ENCODE assay signal across 18 cellular contexts in the genomic region with DNA sequence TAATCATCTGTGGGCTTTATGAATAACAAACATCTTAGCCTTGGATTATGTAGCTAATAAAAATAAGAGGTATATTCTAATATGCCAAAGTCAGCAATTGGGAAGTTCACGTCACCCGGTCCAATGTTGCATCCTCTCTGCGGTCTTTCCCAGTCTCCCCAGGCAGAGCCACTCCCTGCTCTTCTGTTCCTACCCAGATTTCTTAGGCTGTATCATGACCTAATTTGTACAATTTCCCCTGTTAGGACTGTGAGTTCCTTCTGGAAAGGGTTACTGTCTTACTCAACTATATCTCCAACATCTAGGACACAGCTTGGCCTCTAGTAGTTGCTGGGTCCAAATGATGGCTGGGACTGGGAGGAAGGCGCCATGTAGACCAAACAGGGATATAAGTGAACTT. TPM values are rescaled to one million over a fixed set of nuclear protein-coding genes. Genes with fewer than 3 reads are reported as not detected.
A peak's percentile ranks its signal among the peaks of the same experiment; 100 is the strongest.
DNase-seq lines count a peak whose midpoint lies in the region; ATAC-seq, FAIRE-seq and TF ChIP-seq lines count a peak whose summit lies in the region.
"Had no signal": no experiment of that assay in that cellular context is flagged by ENCODE, and none has a peak within 500 bp of the region (broad histone marks: within the 10 kb centered on the region; RNA-seq: fewer than 3 reads in every experiment).

No MANE protein-coding gene starts in this region.

- H3K4me1 ChIP-seq in right cardiac atrium (ENCODE audit: control insufficient read depth, insufficient read depth, low read length): no peaks in the 10 kb centered on the region
- peaks cover 0 to 21% of the 10 kb centered on the region in 2 donors for H3K4me1 ChIP-seq in ascending aorta
- H3K4me1 ChIP-seq: BLaER1, HAP-1 had no signal

- H3K27me3 ChIP-seq in right cardiac atrium (ENCODE audit: control insufficient read depth, insufficient read depth) (no peaks in the 10 kb centered on the region), ascending aorta (no peaks in the 10 kb centered on the region)
- H3K27me3 ChIP-seq: BLaER1 had no signal

- H3K36me3 ChIP-seq in ascending aorta: no peaks in the 10 kb centered on the region
- H3K36me3 ChIP-seq: HAP-1 had no signal

- POLR2A ChIA-PET in RWPE1 (lab: Yijun Ruan, JAX; ENCODE audit: low non-redundant PET): no interaction called here

- DNase-seq in Right ventricle myocardium superior: no peak
- DNase-seq in right cardiac atrium: no peak
- DNase-seq in ascending aorta (ENCODE audit: low spot score in 2 of 2): no peak
- DNase-seq in sciatic nerve (ENCODE audit: low spot score): no peak
- no peak for DNase-seq in GM19239 (ENCODE audit: insufficient read length, low spot score)
- DNase-seq in RWPE1 (ENCODE audit: low spot score): no peak
- DNase-seq in chondrocyte (ENCODE audit: low spot score): no peak
- DNase-seq: 8988T; AML-193; CD4-positive, CD25-positive, alpha-beta regulatory T cell; DMS79 treated with DMSO at 0.1 percent for 48 hours; EL; GOT3; HFFc6 had no signal

- H3K27ac ChIP-seq in right cardiac atrium (ENCODE audit: low read length): no peak overlapping the region
- H3K27ac ChIP-seq in ascending aorta: peak overlapping the region; percentile 39 to 54
- no peak overlapping the region for H3K27ac ChIP-seq in RWPE1
- H3K27ac ChIP-seq: BLaER1 had no signal

- 86% methylated on average over 4 of the region's 4 CpGs for WGBS in right cardiac atrium

- CTCF ChIA-PET in RWPE1 (lab: Yijun Ruan, JAX): interaction anchor here (0.6 kb wide), 1 partner anchor 8 kb away, joined by 3 read pairs; no protein-coding TSS in a partner anchor

- peak; percentile 38 for ATAC-seq in Right ventricle myocardium superior (ENCODE audit: poor library complexity)
- no peak for ATAC-seq in right cardiac atrium
- peak; percentile 28 for ATAC-seq in sciatic nerve

- H3K4me3 ChIP-seq in right cardiac atrium (ENCODE audit: low read length): no peak overlapping the region
- no peak overlapping the region for H3K4me3 ChIP-seq in ascending aorta
- H3K4me3 ChIP-seq: BLaER1, HAP-1 had no signal

- H3K27me3 Mint-ChIP-seq in chondrocyte (ENCODE audit: low read depth): no peaks in the 10 kb centered on the region

- no peak overlapping the region for H3K4me3 Mint-ChIP-seq in chondrocyte (ENCODE audit: unreplicated experiment)
- H3K4me3 Mint-ChIP-seq: CD4-positive, CD25-positive, alpha-beta regulatory T cell; HFFc6 had no signal

- no peaks in the 10 kb centered on the region for H3K36me3 Mint-ChIP-seq in chondrocyte (ENCODE audit: low read depth)

- no peak overlapping the region for H3K27ac Mint-ChIP-seq in chondrocyte (ENCODE audit: unreplicated experiment)
- H3K27ac Mint-ChIP-seq: CD4-positive, CD25-positive, alpha-beta regulatory T cell; HFFc6 had no signal

- H3K9me3 ChIP-seq in right cardiac atrium (ENCODE audit: control insufficient read depth, low read length) (no peaks in the 10 kb centered on the region), ascending aorta (no peaks in the 10 kb centered on the region)
- H3K9me3 ChIP-seq: BLaER1, HAP-1 had no signal

- intact Hi-C loops in Right ventricle myocardium superior (cut with DNase I): no loop called here
- intact Hi-C loops in right cardiac atrium (cut with DNase I): no loop called here
- intact Hi-C loops in ascending aorta (cut with DNase I): loop anchor here (2.0 kb wide), 1 partner anchor 73 kb away; no protein-coding TSS in a partner anchor
- intact Hi-C loops in sciatic nerve (cut with DNase I): no loop called here

- peaks cover 70% of the 10 kb centered on the region for H3K4me1 Mint-ChIP-seq in chondrocyte (ENCODE audit: low read depth)
- H3K4me1 Mint-ChIP-seq: CD4-positive, CD25-positive, alpha-beta regulatory T cell had no signal

- H3K9me3 Mint-ChIP-seq in chondrocyte (ENCODE audit: low read depth): no peaks in the 10 kb centered on the region
- H3K9me3 Mint-ChIP-seq: CD4-positive, CD25-positive, alpha-beta regulatory T cell; HFFc6 had no signal

- FAIRE-seq in GM19239 (lab: Jason Lieb, UNC): no peak
- FAIRE-seq: G401.6, GM12891 had no signal

- TF ChIP-seq CTCF in ascending aorta (IDR thresholded peaks at IDR 0.05) (no peak), RWPE1 (conservative IDR thresholded peaks at IDR 0.05; ENCODE audit: low read depth) (no peak), chondrocyte (IDR thresholded peaks at IDR 0.05) (no peak)

RNA-seq across cellular contexts. Expression of gene C1orf198, which starts 29.8 kb away (rescaled TPM):
- total RNA-seq in Right ventricle myocardium superior (43.1 TPM), right cardiac atrium (10 to 100 TPM; 48.0 to 69.9 (median 56.2) TPM), ascending aorta (225 TPM), sciatic nerve (121 TPM), chondrocyte (474 to 505 TPM (median 492 TPM) in 3 replicates)
- polyA plus RNA-seq in right cardiac atrium: 36.1 TPM

Comparison
In these comparisons a context has a peak if more than half of its experiments do, and no peak if none do; other contexts are left out.
1. ATAC-seq: peak in Right ventricle myocardium superior (single experiment) and sciatic nerve (single experiment); none in right cardiac atrium (0 of 2).
2. H3K27ac ChIP-seq: peak in ascending aorta (2 of 2); none in right cardiac atrium (single experiment) and RWPE1 (single experiment).